2 cellular contexts compared by ENCODE assay signal in the genomic region with DNA sequence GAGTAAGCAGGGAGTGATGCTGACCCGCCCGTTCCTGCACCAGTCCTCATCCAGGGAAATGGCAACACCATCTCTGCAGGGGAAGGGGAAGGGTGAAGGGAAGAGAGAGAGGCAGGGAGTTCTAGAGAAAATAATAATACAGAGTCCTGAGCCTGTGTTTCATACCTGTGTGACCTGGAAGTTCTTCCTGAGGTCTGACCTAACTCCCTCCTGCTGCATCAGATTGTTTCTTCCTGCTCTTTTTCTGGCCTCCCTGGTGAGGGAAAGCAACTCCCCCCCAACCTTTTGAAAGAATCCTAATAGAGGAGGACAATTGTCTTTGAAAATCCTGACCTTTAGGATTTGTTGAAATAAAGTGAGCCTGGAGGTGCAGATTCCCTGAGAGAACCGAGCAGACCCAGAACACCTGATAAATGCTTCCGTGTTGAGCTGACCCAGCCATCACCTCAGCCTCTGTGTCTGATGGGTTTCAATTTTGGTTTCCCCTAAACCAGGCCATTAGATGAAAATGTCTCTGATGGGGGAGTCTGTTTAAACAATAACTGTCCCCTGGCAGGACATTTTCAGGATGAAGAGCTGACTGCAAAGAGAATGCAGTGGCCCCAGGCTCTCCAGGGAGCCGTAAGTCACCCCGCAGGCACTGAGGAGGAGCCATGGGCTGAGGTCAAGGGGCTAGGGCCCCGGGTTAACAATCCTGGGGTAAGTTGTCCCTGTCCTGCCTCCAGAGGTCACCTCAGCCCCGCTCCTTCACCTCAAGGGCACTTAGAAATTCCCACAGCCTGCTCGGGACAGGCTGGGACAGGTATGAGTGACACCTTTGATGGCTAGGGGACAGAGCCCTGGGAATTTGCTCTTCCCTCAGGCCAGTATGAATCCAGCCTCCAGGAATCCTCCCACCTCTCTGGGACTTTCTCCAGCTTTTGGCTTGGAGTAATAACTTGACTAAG.
TF ChIP-seq lines count a peak whose summit lies in the region.

No MANE protein-coding gene starts in this region.

TF ChIP-seq in SK-N-SH, 30 proteins besides CTCF, POLR2A, EP300 and RAD21:
- TF ChIP-seq, protein P1, sequence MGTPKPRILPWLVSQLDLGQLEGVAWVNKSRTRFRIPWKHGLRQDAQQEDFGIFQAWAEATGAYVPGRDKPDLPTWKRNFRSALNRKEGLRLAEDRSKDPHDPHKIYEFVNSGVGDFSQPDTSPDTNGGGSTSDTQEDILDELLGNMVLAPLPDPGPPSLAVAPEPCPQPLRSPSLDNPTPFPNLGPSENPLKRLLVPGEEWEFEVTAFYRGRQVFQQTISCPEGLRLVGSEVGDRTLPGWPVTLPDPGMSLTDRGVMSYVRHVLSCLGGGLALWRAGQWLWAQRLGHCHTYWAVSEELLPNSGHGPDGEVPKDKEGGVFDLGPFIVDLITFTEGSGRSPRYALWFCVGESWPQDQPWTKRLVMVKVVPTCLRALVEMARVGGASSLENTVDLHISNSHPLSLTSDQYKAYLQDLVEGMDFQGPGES (IDR thresholded peaks at IDR 0.05; ENCODE audit: low read depth, low read length), result no peak
- TF ChIP-seq TEAD4 (IDR thresholded peaks at IDR 0.05; ENCODE audit: borderline replicate concordance, insufficient read depth), result no peak
- TF ChIP-seq, protein P2, sequence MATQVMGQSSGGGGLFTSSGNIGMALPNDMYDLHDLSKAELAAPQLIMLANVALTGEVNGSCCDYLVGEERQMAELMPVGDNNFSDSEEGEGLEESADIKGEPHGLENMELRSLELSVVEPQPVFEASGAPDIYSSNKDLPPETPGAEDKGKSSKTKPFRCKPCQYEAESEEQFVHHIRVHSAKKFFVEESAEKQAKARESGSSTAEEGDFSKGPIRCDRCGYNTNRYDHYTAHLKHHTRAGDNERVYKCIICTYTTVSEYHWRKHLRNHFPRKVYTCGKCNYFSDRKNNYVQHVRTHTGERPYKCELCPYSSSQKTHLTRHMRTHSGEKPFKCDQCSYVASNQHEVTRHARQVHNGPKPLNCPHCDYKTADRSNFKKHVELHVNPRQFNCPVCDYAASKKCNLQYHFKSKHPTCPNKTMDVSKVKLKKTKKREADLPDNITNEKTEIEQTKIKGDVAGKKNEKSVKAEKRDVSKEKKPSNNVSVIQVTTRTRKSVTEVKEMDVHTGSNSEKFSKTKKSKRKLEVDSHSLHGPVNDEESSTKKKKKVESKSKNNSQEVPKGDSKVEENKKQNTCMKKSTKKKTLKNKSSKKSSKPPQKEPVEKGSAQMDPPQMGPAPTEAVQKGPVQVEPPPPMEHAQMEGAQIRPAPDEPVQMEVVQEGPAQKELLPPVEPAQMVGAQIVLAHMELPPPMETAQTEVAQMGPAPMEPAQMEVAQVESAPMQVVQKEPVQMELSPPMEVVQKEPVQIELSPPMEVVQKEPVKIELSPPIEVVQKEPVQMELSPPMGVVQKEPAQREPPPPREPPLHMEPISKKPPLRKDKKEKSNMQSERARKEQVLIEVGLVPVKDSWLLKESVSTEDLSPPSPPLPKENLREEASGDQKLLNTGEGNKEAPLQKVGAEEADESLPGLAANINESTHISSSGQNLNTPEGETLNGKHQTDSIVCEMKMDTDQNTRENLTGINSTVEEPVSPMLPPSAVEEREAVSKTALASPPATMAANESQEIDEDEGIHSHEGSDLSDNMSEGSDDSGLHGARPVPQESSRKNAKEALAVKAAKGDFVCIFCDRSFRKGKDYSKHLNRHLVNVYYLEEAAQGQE (IDR thresholded peaks at IDR 0.05; ENCODE audit: low read depth, low read length), result no peak
- TF ChIP-seq, protein P3, sequence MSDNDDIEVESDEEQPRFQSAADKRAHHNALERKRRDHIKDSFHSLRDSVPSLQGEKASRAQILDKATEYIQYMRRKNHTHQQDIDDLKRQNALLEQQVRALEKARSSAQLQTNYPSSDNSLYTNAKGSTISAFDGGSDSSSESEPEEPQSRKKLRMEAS (IDR thresholded peaks at IDR 0.05; ENCODE audit: low read depth), result no peak
- TF ChIP-seq POLR2AphosphoS5 (IDR thresholded peaks at IDR 0.05; ENCODE audit: low read depth, low read length), result no peak
- TF ChIP-seq RXRA (IDR thresholded peaks at IDR 0.05; ENCODE audit: borderline replicate concordance, low read depth), result no peak
- TF ChIP-seq JUND (IDR thresholded peaks at IDR 0.05), result no peak

TF ChIP-seq in SK-N-SH treated with all-trans-retinoic acid at 6 μM for 48 hours, 23 proteins besides CTCF, POLR2A, EP300 and RAD21:
- TF ChIP-seq CSDC2 (CRISPR knock-in tag; IDR thresholded peaks at IDR 0.05) (no peak), ZFP3 (CRISPR knock-in tag; IDR thresholded peaks at IDR 0.05) (no peak), ZNF70 (CRISPR knock-in tag; IDR thresholded peaks at IDR 0.05) (no peak), ESRRG (CRISPR knock-in tag; IDR thresholded peaks at IDR 0.05) (no peak), OSR1 (CRISPR knock-in tag; IDR thresholded peaks at IDR 0.05) (no peak), GLIS3 (CRISPR knock-in tag; IDR thresholded peaks at IDR 0.05) (no peak)
- TF ChIP-seq, protein P4, sequence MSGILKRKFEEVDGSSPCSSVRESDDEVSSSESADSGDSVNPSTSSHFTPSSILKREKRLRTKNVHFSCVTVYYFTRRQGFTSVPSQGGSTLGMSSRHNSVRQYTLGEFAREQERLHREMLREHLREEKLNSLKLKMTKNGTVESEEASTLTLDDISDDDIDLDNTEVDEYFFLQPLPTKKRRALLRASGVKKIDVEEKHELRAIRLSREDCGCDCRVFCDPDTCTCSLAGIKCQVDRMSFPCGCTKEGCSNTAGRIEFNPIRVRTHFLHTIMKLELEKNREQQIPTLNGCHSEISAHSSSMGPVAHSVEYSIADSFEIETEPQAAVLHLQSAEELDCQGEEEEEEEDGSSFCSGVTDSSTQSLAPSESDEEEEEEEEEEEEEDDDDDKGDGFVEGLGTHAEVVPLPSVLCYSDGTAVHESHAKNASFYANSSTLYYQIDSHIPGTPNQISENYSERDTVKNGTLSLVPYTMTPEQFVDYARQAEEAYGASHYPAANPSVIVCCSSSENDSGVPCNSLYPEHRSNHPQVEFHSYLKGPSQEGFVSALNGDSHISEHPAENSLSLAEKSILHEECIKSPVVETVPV (CRISPR knock-in tag; IDR thresholded peaks at IDR 0.05), result no peak
- TF ChIP-seq, protein P5, sequence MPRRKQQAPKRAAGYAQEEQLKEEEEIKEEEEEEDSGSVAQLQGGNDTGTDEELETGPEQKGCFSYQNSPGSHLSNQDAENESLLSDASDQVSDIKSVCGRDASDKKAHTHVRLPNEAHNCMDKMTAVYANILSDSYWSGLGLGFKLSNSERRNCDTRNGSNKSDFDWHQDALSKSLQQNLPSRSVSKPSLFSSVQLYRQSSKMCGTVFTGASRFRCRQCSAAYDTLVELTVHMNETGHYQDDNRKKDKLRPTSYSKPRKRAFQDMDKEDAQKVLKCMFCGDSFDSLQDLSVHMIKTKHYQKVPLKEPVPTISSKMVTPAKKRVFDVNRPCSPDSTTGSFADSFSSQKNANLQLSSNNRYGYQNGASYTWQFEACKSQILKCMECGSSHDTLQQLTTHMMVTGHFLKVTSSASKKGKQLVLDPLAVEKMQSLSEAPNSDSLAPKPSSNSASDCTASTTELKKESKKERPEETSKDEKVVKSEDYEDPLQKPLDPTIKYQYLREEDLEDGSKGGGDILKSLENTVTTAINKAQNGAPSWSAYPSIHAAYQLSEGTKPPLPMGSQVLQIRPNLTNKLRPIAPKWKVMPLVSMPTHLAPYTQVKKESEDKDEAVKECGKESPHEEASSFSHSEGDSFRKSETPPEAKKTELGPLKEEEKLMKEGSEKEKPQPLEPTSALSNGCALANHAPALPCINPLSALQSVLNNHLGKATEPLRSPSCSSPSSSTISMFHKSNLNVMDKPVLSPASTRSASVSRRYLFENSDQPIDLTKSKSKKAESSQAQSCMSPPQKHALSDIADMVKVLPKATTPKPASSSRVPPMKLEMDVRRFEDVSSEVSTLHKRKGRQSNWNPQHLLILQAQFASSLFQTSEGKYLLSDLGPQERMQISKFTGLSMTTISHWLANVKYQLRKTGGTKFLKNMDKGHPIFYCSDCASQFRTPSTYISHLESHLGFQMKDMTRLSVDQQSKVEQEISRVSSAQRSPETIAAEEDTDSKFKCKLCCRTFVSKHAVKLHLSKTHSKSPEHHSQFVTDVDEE (CRISPR knock-in tag; IDR thresholded peaks at IDR 0.05), result no peak
